Comparison of ENCODE assay signal across 26 cellular contexts in genomic region chr1:24606621-24607020, GRCh38. TPM values are rescaled to one million over a fixed set of nuclear protein-coding genes. Genes with fewer than 3 reads are reported as not detected.
"Had no signal": no experiment of that assay in that cellular context is flagged by ENCODE, and none has a peak within 500 bp of the region (broad histone marks: within the 10 kb centered on the region; RNA-seq: fewer than 3 reads in every experiment).

No MANE protein-coding gene starts in this region.

- H3K9me3 Mint-ChIP-seq: activated CD4-positive, alpha-beta T cell treated with anti-CD3 and anti-CD28 coated beads, Interleukin-2, amount 10 ng/mL, durations not matched to agents 7 days and 5 days; activated naive CD4-positive, alpha-beta T cell treated with anti-CD3 and anti-CD28 coated beads, Interleukin-2, amount 50 U/mL, for 24 hours; immature natural killer cell; natural killer cell; stimulated activated naive B cell treated with anti-CD40 and anti-IgM and Interleukin-4, amounts not matched to agents 10 μg/mL and 1 μg/mL and 100 μg/mL, for 72 hours had no signal

- ATAC-seq: activated CD8-positive, alpha-beta T cell treated with anti-CD3 and anti-CD28 coated beads, Interleukin-2, amount 10 ng/mL, durations not matched to agents 7 days and 5 days; esophagus mucosa; left ventricle myocardium superior; natural killer cell; stimulated activated naive B cell treated with anti-CD40 and anti-IgM and Interleukin-4, amounts not matched to agents 10 μg/mL and 1 μg/mL and 100 μg/mL, for 72 hours had no signal

- H3K36me3 Mint-ChIP-seq: activated naive CD4-positive, alpha-beta T cell treated with anti-CD3 and anti-CD28 coated beads, Interleukin-2, amount 50 U/mL, for 24 hours; immature natural killer cell; natural killer cell; stimulated activated naive B cell treated with anti-CD40 and anti-IgM and Interleukin-4, amounts not matched to agents 10 μg/mL and 1 μg/mL and 100 μg/mL, for 72 hours had no signal

- H3K27me3 Mint-ChIP-seq: activated naive CD4-positive, alpha-beta T cell treated with anti-CD3 and anti-CD28 coated beads, Interleukin-2, amount 50 U/mL, for 24 hours had no signal

- H3K4me1 Mint-ChIP-seq: activated CD4-positive, alpha-beta T cell treated with anti-CD3 and anti-CD28 coated beads, Interleukin-2, amount 10 ng/mL, durations not matched to agents 7 days and 5 days; activated naive CD4-positive, alpha-beta T cell treated with anti-CD3 and anti-CD28 coated beads, Interleukin-2, amount 50 U/mL, for 24 hours; immature natural killer cell; natural killer cell; stimulated activated naive B cell treated with anti-CD40 and anti-IgM and Interleukin-4, amounts not matched to agents 10 μg/mL and 1 μg/mL and 100 μg/mL, for 72 hours had no signal

- H3K4me3 Mint-ChIP-seq: activated CD4-positive, alpha-beta T cell treated with anti-CD3 and anti-CD28 coated beads, Interleukin-2, amount 10 ng/mL, durations not matched to agents 7 days and 5 days; activated CD8-positive, alpha-beta T cell treated with anti-CD3 and anti-CD28 coated beads, Interleukin-2, amount 10 ng/mL, durations not matched to agents 7 days and 5 days; activated naive CD4-positive, alpha-beta T cell treated with anti-CD3 and anti-CD28 coated beads, Interleukin-2, amount 50 U/mL, for 24 hours; immature natural killer cell; natural killer cell; stimulated activated naive B cell treated with anti-CD40 and anti-IgM and Interleukin-4, amounts not matched to agents 10 μg/mL and 1 μg/mL and 100 μg/mL, for 72 hours had no signal

- DNase-seq: activated CD4-positive, alpha-beta T cell treated with anti-CD3 and anti-CD28 coated beads, Interleukin-2, amount 10 ng/mL, durations not matched to agents 7 days and 5 days; activated CD4-positive, CD25-positive, alpha-beta regulatory T cell treated with anti-CD3 and anti-CD28 coated beads, Interleukin-2, amount 50 U/mL, for 72 hours; activated CD8-positive, alpha-beta T cell treated with anti-CD3 and anti-CD28 coated beads, Interleukin-2, amount 10 ng/mL, durations not matched to agents 7 days and 5 days; activated gamma-delta T cell treated with Interleukin-2 at 50 U/mL for 16 hours; aorta; brain microvascular endothelial cell; central memory CD4-positive, alpha-beta T cell; effector memory CD4-positive, alpha-beta T cell; glutamatergic neuron; immature natural killer cell; kidney glomerular epithelial cell; left ventricle myocardium superior; midbrain; natural killer cell; retina; sigmoid colon; stimulated activated CD4-positive, alpha-beta T cell treated with anti-CD3 and anti-CD28 coated beads, Interleukin-2, amount 100 ng/mL, for 48 hours; stimulated activated CD8-positive, alpha-beta memory T cell treated with anti-CD3 and anti-CD28 coated beads, Interleukin-4, amount 100 ng/mL, for 48 hours; stimulated activated naive B cell treated with anti-CD40 and anti-IgM and Interleukin-4, amounts not matched to agents 10 μg/mL and 1 μg/mL and 100 μg/mL, for 72 hours; transverse colon; WERI-Rb-1 had no signal

- H3K27ac Mint-ChIP-seq: activated CD4-positive, alpha-beta T cell treated with anti-CD3 and anti-CD28 coated beads, Interleukin-2, amount 10 ng/mL, durations not matched to agents 7 days and 5 days; activated CD8-positive, alpha-beta T cell treated with anti-CD3 and anti-CD28 coated beads, Interleukin-2, amount 10 ng/mL, durations not matched to agents 7 days and 5 days; activated naive CD4-positive, alpha-beta T cell treated with anti-CD3 and anti-CD28 coated beads, Interleukin-2, amount 50 U/mL, for 24 hours; immature natural killer cell; natural killer cell; stimulated activated naive B cell treated with anti-CD40 and anti-IgM and Interleukin-4, amounts not matched to agents 10 μg/mL and 1 μg/mL and 100 μg/mL, for 72 hours had no signal

RNA-seq across cellular contexts. Expression of gene NCMAP, which starts 50.7 kb away (rescaled TPM):
- total RNA-seq: activated CD4-positive, alpha-beta T cell treated with anti-CD3 and anti-CD28 coated beads, Interleukin-2, amount 10 ng/mL, durations not matched to agents 7 days and 5 days; dermis microvascular lymphatic vessel endothelial cell; natural killer cell; osteoblast; posterior vena cava; sigmoid colon had no signal
